In the genomic region with DNA sequence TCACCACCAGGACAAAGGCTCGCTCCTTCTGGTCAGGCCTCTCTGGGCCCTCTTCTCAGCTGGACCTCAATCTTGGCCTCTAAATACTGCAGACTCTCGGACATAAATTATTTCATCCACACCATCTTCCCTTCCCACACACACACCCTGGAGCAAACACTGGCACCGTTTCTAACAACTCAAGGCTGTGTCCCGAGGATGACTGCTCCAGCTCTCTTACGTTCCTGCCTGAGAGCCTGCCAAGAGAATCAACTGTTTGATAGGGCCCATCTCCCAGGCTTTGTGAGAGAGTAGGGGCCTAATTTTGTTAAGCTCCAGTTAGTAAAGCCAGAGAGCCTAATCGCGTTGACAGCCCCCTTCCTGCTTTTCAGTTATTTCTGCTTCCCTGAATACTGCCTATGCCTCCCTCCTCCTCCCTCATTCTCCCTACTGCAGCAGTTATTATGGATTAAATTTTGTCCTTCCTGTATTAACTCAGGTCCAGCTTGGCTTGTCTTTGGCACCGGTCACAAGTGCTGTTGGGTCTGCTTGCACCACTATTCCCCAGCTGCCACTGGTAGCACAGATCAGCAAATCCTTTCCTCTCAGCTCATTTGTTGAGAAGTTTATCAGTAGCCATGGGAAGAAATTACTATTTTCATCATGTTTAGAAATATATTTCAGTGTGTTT, we compare ENCODE assay signal across 16 cellular contexts.
DNase-seq lines count a peak whose midpoint lies in the region; ATAC-seq and TF ChIP-seq lines count a peak whose summit lies in the region.
"Had no signal": no experiment of that assay in that cellular context is flagged by ENCODE, and none has a peak within 500 bp of the region (broad histone marks: within the 10 kb centered on the region; RNA-seq: fewer than 3 reads in every experiment).

No MANE protein-coding gene starts in this region.

- DNase-seq in endothelial cell (ENCODE audit: low spot score): no peak
- peak; percentile 56 for DNase-seq in medulla oblongata (ENCODE audit: extremely low spot score)
- no peak for DNase-seq in immature natural killer cell
- DNase-seq in posterior cingulate gyrus: no peak
- no peak for DNase-seq in activated gamma-delta T cell treated with Interleukin-2 at 50 U/mL for 16 hours
- DNase-seq: activated CD4-positive, alpha-beta memory T cell treated with anti-CD3 and anti-CD28 coated beads for 36 hours; mesendoderm; NCI-H1105; pancreas; stimulated activated CD4-positive, alpha-beta T cell treated with anti-CD3 and anti-CD28 coated beads, Interleukin-2, amount 100 ng/mL, for 24 hours; T-helper 9 cell had no signal

- ATAC-seq in GM18517 (IDR thresholded peaks at IDR 0.05; ENCODE audit: unreplicated experiment): no peak

- peak overlapping the region; percentile 66 for H3K4me3 Mint-ChIP-seq in endothelial cell (ENCODE audit: unreplicated experiment)
- no peak overlapping the region for H3K4me3 Mint-ChIP-seq in immature natural killer cell
- H3K4me3 Mint-ChIP-seq: activated CD4-positive, alpha-beta memory T cell treated with anti-CD3 and anti-CD28 coated beads for 36 hours; B cell had no signal

- TF ChIP-seq CTCF in endothelial cell (IDR thresholded peaks at IDR 0.05; ENCODE audit: unreplicated experiment): no peak

- peak overlapping the region; percentile 4 to 36 for H3K9ac ChIP-seq in stomach smooth muscle (ENCODE audit: low read length in 2 of 2)

- no peaks in the 10 kb centered on the region for H3K27me3 ChIP-seq in stomach smooth muscle (ENCODE audit: control insufficient read depth in 1 of 2, insufficient read depth in 2 of 2, low read length in 2 of 2)
- H3K27me3 ChIP-seq: pancreas had no signal

- peaks cover 9% of the 10 kb centered on the region for H3K4me1 ChIP-seq in stomach smooth muscle (ENCODE audit: control insufficient read depth, insufficient read depth, low read length)
- H3K4me1 ChIP-seq: pancreas had no signal

- H3K9me3 Mint-ChIP-seq in endothelial cell (ENCODE audit: unreplicated experiment) (no peaks in the 10 kb centered on the region), immature natural killer cell (no peaks in the 10 kb centered on the region)
- H3K9me3 Mint-ChIP-seq: activated CD4-positive, alpha-beta memory T cell treated with anti-CD3 and anti-CD28 coated beads for 36 hours had no signal

- intact Hi-C loops in posterior cingulate gyrus (cut with DNase I): no loop called here

- H3K36me3 Mint-ChIP-seq in endothelial cell (ENCODE audit: low read depth, unreplicated experiment): peaks cover 14% of the 10 kb centered on the region
- peaks cover 0 to 9% (median 0%) of the 10 kb centered on the region in 3 donors for H3K36me3 Mint-ChIP-seq in immature natural killer cell
- H3K36me3 Mint-ChIP-seq: activated CD4-positive, alpha-beta memory T cell treated with anti-CD3 and anti-CD28 coated beads for 36 hours had no signal

- H3K27me3 Mint-ChIP-seq in endothelial cell (ENCODE audit: unreplicated experiment): peaks cover 11% of the 10 kb centered on the region
- H3K27me3 Mint-ChIP-seq in immature natural killer cell (ENCODE audit: low read depth in 3 of 3): peaks cover 0 to 2% (median 1%) of the 10 kb centered on the region in 3 donors
- H3K27me3 Mint-ChIP-seq: activated CD4-positive, alpha-beta memory T cell treated with anti-CD3 and anti-CD28 coated beads for 36 hours; B cell had no signal

- peak overlapping the region; percentile 55 for H3K27ac ChIP-seq in stomach smooth muscle (ENCODE audit: low read length)
- H3K27ac ChIP-seq: pancreas, RWPE1 had no signal

- H3K27ac Mint-ChIP-seq in endothelial cell (ENCODE audit: unreplicated experiment) (no peak overlapping the region), immature natural killer cell (peak overlapping the region in 1 of 6 donors; percentile 22)
- H3K27ac Mint-ChIP-seq: activated CD4-positive, alpha-beta memory T cell treated with anti-CD3 and anti-CD28 coated beads for 36 hours; B cell had no signal

- H3K4me3 ChIP-seq in stomach smooth muscle (ENCODE audit: low read length in 2 of 2): no peak overlapping the region
- H3K4me3 ChIP-seq: pancreas had no signal

- H3K4me1 Mint-ChIP-seq in endothelial cell (ENCODE audit: unreplicated experiment) (no peaks in the 10 kb centered on the region), immature natural killer cell (peaks cover 10 to 15% of the 10 kb centered on the region in 2 donors)

- no peaks in the 10 kb centered on the region for H3K9me3 ChIP-seq in stomach smooth muscle (ENCODE audit: control insufficient read depth in 2 of 2, low read length in 2 of 2)
- H3K9me3 ChIP-seq: pancreas had no signal

- no peaks in the 10 kb centered on the region for H3K36me3 ChIP-seq in stomach smooth muscle (ENCODE audit: control insufficient read depth in 2 of 2, insufficient read depth in 2 of 2, low read length in 2 of 2)
- H3K36me3 ChIP-seq: pancreas had no signal

TF ChIP-seq in PFSK-1, 5 proteins besides CTCF, POLR2A, EP300 and RAD21:
- TF ChIP-seq FOXP2 (optimal IDR thresholded peaks at IDR 0.05; ENCODE audit: borderline replicate concordance, extremely low read depth, extremely low read length, insufficient read depth): no peak
- TF ChIP-seq POLR2AphosphoS5 (IDR thresholded peaks at IDR 0.05; ENCODE audit: low read depth, low read length): 0 out of 2 replicates have a peak, but pooled peaks have one; percentile 24
TF ChIP-seq in PFSK-1: peak in this region for 1.
